ENCODE assay signal across 8 cellular contexts in the genomic region with DNA sequence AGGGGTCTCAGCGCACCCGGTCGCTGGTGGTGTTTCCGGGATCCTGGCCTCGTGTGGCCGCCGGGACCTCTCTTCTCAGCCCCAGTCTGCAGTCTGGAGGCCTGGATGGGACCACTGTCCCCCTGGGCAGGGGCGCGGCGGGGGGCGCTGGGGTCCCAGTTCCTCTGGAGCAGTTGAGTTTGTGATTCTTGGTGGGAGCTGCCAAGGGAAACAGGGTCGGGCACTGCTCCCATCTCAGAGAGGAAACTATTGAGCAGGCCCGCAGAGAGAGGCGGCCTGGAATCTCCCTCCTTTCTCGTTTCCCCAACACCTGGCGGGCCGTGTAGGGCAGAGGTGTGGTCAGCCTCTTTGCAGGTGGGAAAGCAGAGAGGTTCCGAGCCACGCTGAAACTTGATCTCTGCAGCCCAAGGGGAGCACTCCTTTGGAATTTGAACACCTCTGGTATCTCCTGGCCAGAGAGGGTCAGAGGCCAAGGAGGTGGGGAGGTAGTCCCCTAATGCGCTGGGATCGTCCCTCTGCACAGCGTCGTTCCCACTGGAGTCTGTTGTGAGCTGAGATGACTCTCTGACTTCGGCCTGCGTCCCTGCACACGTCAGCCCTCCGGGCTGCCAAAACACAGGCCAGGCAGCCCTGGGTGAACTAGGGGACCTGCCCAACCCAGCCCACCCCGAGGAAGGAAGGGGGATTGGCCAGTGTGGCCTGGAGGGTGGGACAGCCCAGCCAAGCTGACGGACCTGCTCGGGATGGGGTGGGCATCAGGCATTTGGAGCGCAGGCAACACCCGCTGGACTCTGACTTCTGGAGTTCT. TPM values are rescaled to one million over a fixed set of nuclear protein-coding genes. Genes with fewer than 3 reads are reported as not detected.
DNase-seq lines count a peak whose midpoint lies in the region; ATAC-seq, FAIRE-seq and TF ChIP-seq lines count a peak whose summit lies in the region.

No MANE protein-coding gene starts in this region.

- intact Hi-C loops in adrenal gland (cut with DNase I), result no loop called here
- intact Hi-C loops in gastrocnemius medialis (cut with DNase I; ENCODE audit: low total_unique reads), result loop anchor here (1.0 to 5.0 kb wide), 4 partner anchors 22 to 1159 kb away; no protein-coding TSS in a partner anchor

- H3K27ac ChIP-seq in HUES6 (ENCODE audit: low read depth, low read length) (no peak overlapping the region), adrenal gland (peak overlapping the region; percentile 36 to 91 (median 73)), gastrocnemius medialis (peak overlapping the region; percentile 94 to 100 (median 98))

- H3K9me3 ChIP-seq in HUES6 (ENCODE audit: control insufficient read depth, insufficient read depth, low read depth, low read length) (no peaks in the 10 kb centered on the region), adrenal gland (replicated peaks in 1 of 3) (no peaks in the 10 kb centered on the region), gastrocnemius medialis (no peaks in the 10 kb centered on the region)

- DNase-seq in GM18507 (ENCODE audit: extremely low spot score, insufficient read length, low read depth) (no peak), adrenal gland (peak; percentile 43 to 71 (median 68)), iPS DF 19.7 (ENCODE audit: low read depth, low spot score) (peak; percentile 68), gastrocnemius medialis (peak; percentile 56 to 81), Kasumi-1 (lab: John Stamatoyannopoulos, UW) (no peak)

- H3K4me3 ChIP-seq in HUES6 (ENCODE audit: low read depth, low read length), result peak overlapping the region; percentile 82
- peak overlapping the region; percentile 15 to 79 (median 64) for H3K4me3 ChIP-seq in adrenal gland
- H3K4me3 ChIP-seq in gastrocnemius medialis, result peak overlapping the region; percentile 94 to 99 (median 97)

- FAIRE-seq in GM18507 (lab: Jason Lieb, UNC), result peak; percentile 65

- peak overlapping the region; percentile 18 for H3K9ac ChIP-seq in HUES6 (ENCODE audit: low read length)

- 4 to 8% (median 5%) methylated on average over 14 to 32 of the region's 32 CpGs for WGBS in adrenal gland, 4 donors

- H3K4me1 ChIP-seq in HUES6 (ENCODE audit: control insufficient read depth, insufficient read depth, low read length), result peaks cover 38% of the 10 kb centered on the region
- peaks cover 18 to 39% of the 10 kb centered on the region in 2 donors for H3K4me1 ChIP-seq in adrenal gland (replicated peaks in 1 of 2)
- peaks cover 64 to 73% of the 10 kb centered on the region in 2 donors for H3K4me1 ChIP-seq in gastrocnemius medialis

- peak in 1 of 2 donors; percentile 70 for TF ChIP-seq POLR2A in adrenal gland (IDR thresholded peaks at IDR 0.05)
- peak; percentile 77 to 89 for TF ChIP-seq POLR2A in gastrocnemius medialis (IDR thresholded peaks at IDR 0.05)

- ATAC-seq in gastrocnemius medialis (peak; percentile 44 to 45), HG03565 (IDR thresholded peaks at IDR 0.05; ENCODE audit: unreplicated experiment) (no peak), GM21390 (IDR thresholded peaks at IDR 0.05; ENCODE audit: unreplicated experiment) (no peak)

- no peak for TF ChIP-seq CTCF in adrenal gland (IDR thresholded peaks at IDR 0.05)
- TF ChIP-seq CTCF in gastrocnemius medialis (IDR thresholded peaks at IDR 0.05 in 4 of 5, conservative IDR thresholded peaks at IDR 0.05 in 1 of 5), result no peak

- in situ Hi-C loops in gastrocnemius medialis (cut with MboI; ENCODE audit: low sequenced_read_pairs in 4 of 4), result loop anchor here in 2 of 4 donors (10.0 kb wide), 1 partner anchor 49 kb away; a partner anchor contains a TSS

- H3K27me3 ChIP-seq in HUES6 (ENCODE audit: control insufficient read depth, insufficient read depth, low read length) (0 out of 2 replicates have a peak, but pooled peaks cover 4% of the 10 kb centered on the region), adrenal gland (no peaks in the 10 kb centered on the region), gastrocnemius medialis (no peaks in the 10 kb centered on the region)

- H3K36me3 ChIP-seq in HUES6 (ENCODE audit: control insufficient read depth, insufficient read depth, low read length), result no peaks in the 10 kb centered on the region
- no peaks in the 10 kb centered on the region for H3K36me3 ChIP-seq in adrenal gland (replicated peaks in 1 of 2)
- no peaks in the 10 kb centered on the region for H3K36me3 ChIP-seq in gastrocnemius medialis

RNA-seq across cellular contexts. Expression of a gene that starts 0.8 kb away (rescaled TPM):
- total RNA-seq in adrenal gland (10 to 100 TPM in 3 of 8 donors, 1 to 10 TPM in 5; 1.7 to 23.1 (median 6.9) TPM), gastrocnemius medialis (100 to 1,000 TPM in 3 of 4 donors, 10 to 100 TPM in 1; 69.1 to 164 (median 135) TPM)
- 1 to 10 TPM in 2 of 3 donors, under 1 TPM in 1; 0.62 to 9.5 (median 7.9) TPM for polyA plus RNA-seq in adrenal gland

RNA-seq across cellular contexts. Expression of a gene that starts 49.0 kb away (rescaled TPM):
- total RNA-seq in adrenal gland, result 10 to 100 TPM; 39.2 to 68.5 (median 48.4) TPM
- polyA plus RNA-seq in adrenal gland, result 10 to 100 TPM; 20.0 to 25.3 (median 25.0) TPM
- 100 to 1,000 TPM in 1 of 4 donors, 10 to 100 TPM in 3; 54.4 to 142 (median 69.8) TPM for total RNA-seq in gastrocnemius medialis

RNA-seq across cellular contexts. Expression of a gene that starts 59.9 kb away (rescaled TPM):
- total RNA-seq in adrenal gland (100 to 1,000 TPM in 1 of 8 donors, 10 to 100 TPM in 7; 65.4 to 103 (median 71.3) TPM), gastrocnemius medialis (10 to 100 TPM; 59.9 to 64.5 (median 61.3) TPM)
- 100 to 1,000 TPM in 1 of 3 donors, 10 to 100 TPM in 2; 79.9 to 134 (median 85.5) TPM for polyA plus RNA-seq in adrenal gland

Comparison
In these comparisons a context has a peak if more than half of its experiments do, and no peak if none do; other contexts are left out.
1. DNase-seq: peak in adrenal gland (7 of 7), iPS DF 19.7 (single experiment) and gastrocnemius medialis (2 of 2); none in GM18507 (single experiment) and Kasumi-1 (0 of 2).
2. ATAC-seq: peak in gastrocnemius medialis (2 of 2); none in HG03565 (single experiment) and GM21390 (single experiment).
3. Peak in every context shown above with its lines, with median percentiles within 50 percentile points of each other: H3K4me3 ChIP-seq.